In the genomic region with DNA sequence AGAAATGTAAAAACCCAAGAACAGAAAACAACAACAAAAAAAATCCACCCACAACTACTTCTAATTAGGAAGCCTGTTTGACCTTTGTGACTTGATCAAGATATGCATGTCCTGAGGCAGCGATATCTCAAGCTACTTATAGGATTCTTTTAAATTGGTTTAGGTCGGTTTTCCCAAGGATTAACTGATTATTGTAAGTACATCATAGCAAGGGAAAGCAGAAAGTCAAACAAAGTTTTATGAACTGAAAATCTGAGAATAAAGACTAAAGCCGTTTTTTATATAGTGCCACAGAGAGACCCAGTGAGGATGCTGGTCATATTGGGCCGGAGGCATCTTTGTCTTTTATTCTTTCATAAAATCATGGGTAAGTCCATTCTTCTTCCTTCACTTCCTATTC, we compare ENCODE assay signal across 26 cellular contexts.
"Had no signal": no experiment of that assay in that cellular context is flagged by ENCODE, and none has a peak within 500 bp of the region (broad histone marks: within the 10 kb centered on the region; RNA-seq: fewer than 3 reads in every experiment).

No MANE protein-coding gene starts in this region.

- H3K27me3 ChIP-seq: ascending aorta, breast epithelium, dorsolateral prefrontal cortex, esophagus muscularis mucosa, foreskin keratinocyte, gastrocnemius medialis, heart left ventricle had no signal

- H3K27ac ChIP-seq: ascending aorta, breast epithelium, coronary artery, dorsolateral prefrontal cortex, esophagus muscularis mucosa, foreskin keratinocyte, gastrocnemius medialis, heart left ventricle had no signal

- DNase-seq: activated CD4-positive, alpha-beta memory T cell treated with anti-CD3 and anti-CD28 coated beads for 36 hours; activated CD4-positive, alpha-beta T cell treated with anti-CD3 and anti-CD28 coated beads for 36 hours; activated CD4-positive, CD25-positive, alpha-beta regulatory T cell; activated CD4-positive, CD25-positive, alpha-beta regulatory T cell treated with anti-CD3 and anti-CD28 coated beads, Interleukin-2, amount 50 U/mL, for 72 hours; activated CD8-positive, alpha-beta memory T cell treated with anti-CD3 and anti-CD28 coated beads, Interleukin-2, amount 10 ng/mL, durations not matched to agents 7 days and 5 days; activated CD8-positive, alpha-beta memory T cell treated with anti-CD3 and anti-CD28 coated beads, Interleukin-2, amount 50 U/mL, for 4 hours; activated CD8-positive, alpha-beta T cell treated with anti-CD3 and anti-CD28 coated beads, Interleukin-2, amount 10 ng/mL, durations not matched to agents 7 days and 5 days; activated gamma-delta T cell; activated naive CD4-positive, alpha-beta T cell; activated naive CD4-positive, alpha-beta T cell treated with anti-CD3 and anti-CD28 coated beads, Interleukin-2, amount 10 ng/mL, durations not matched to agents 7 days and 5 days; activated naive CD8-positive, alpha-beta T cell treated with anti-CD3 and anti-CD28 coated beads, Interleukin-2, amount 10 ng/mL, durations not matched to agents 7 days and 5 days; activated T-cell treated with anti-CD3 and anti-CD28 coated beads, Interleukin-2, amount 50 U/mL, for 1 hour; activated T-cell treated with anti-CD3 and anti-CD28 coated beads, Interleukin-2, amount 50 U/mL, for 72 hours; dorsolateral prefrontal cortex; effector memory CD4-positive, alpha-beta T cell; erythroblast; foreskin keratinocyte; gastrocnemius medialis; glutamatergic neuron; heart left ventricle; T-helper 17 cell had no signal

- H3K4me1 ChIP-seq: ascending aorta, breast epithelium, esophagus muscularis mucosa, foreskin keratinocyte, gastrocnemius medialis had no signal

- H3K36me3 ChIP-seq: breast epithelium had no signal

- ATAC-seq: activated CD4-positive, alpha-beta T cell treated with anti-CD3 and anti-CD28 coated beads for 36 hours; activated CD8-positive, alpha-beta memory T cell treated with anti-CD3 and anti-CD28 coated beads, Interleukin-2, amount 10 ng/mL, durations not matched to agents 7 days and 5 days; activated CD8-positive, alpha-beta T cell treated with anti-CD3 and anti-CD28 coated beads, Interleukin-2, amount 10 ng/mL, durations not matched to agents 7 days and 5 days; activated naive CD4-positive, alpha-beta T cell treated with anti-CD3 and anti-CD28 coated beads, Interleukin-2, amount 50 U/mL, for 72 hours; activated T-cell treated with anti-CD3 and anti-CD28 coated beads, Interleukin-2, amount 50 U/mL, for 72 hours; foreskin keratinocyte; gastrocnemius medialis; T-helper 17 cell had no signal

- H3K9me3 ChIP-seq: ascending aorta, breast epithelium, esophagus muscularis mucosa, gastrocnemius medialis had no signal

- H3K4me3 ChIP-seq: ascending aorta, breast epithelium, coronary artery, dorsolateral prefrontal cortex, esophagus muscularis mucosa, gastrocnemius medialis, heart left ventricle had no signal
